In the genomic region with DNA sequence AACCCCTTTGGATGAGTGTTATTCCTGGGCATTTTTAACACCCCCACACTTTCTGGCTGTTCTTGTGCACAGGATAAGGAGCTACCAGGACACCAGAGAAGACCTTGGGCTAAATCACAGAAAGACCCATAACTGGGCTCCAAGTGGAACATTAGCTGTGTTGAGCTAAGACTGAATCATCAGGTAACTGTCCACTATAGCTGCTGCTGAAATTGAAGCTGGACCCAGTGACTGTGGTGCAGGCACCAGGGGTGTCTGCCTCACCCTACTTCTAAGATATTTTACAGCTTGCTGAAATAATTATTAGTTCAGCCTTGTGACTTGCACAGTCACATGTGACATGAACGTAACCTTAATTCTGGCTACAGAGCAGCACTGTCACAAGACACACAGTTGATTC, we compare ENCODE assay signal across 20 cellular contexts.
"Had no signal": no experiment of that assay in that cellular context is flagged by ENCODE, and none has a peak within 500 bp of the region (broad histone marks: within the 10 kb centered on the region; RNA-seq: fewer than 3 reads in every experiment).

No MANE protein-coding gene starts in this region.

- H3K27me3 ChIP-seq: tibial nerve, uterus had no signal

- H3K27ac Mint-ChIP-seq: activated CD4-positive, alpha-beta T cell treated with anti-CD3 and anti-CD28 coated beads, Interleukin-2, amount 10 ng/mL, durations not matched to agents 24 days and 14 days; activated CD8-positive, alpha-beta T cell treated with anti-CD3 and anti-CD28 coated beads, Interleukin-2, amount 10 ng/mL, durations not matched to agents 7 days and 5 days; activated naive CD4-positive, alpha-beta T cell treated with anti-CD3 and anti-CD28 coated beads, Interleukin-2, amount 50 U/mL, for 72 hours; naive thymus-derived CD8-positive, alpha-beta T cell; stimulated activated naive B cell treated with anti-CD40 and anti-IgM and Interleukin-4, amounts not matched to agents 10 μg/mL and 1 μg/mL and 100 μg/mL, for 72 hours had no signal

- H3K27ac ChIP-seq: coronary artery, tibial nerve, uterus had no signal

- ATAC-seq: activated CD8-positive, alpha-beta T cell treated with anti-CD3 and anti-CD28 coated beads, Interleukin-2, amount 10 ng/mL, durations not matched to agents 7 days and 5 days; activated naive CD4-positive, alpha-beta T cell treated with anti-CD3 and anti-CD28 coated beads, Interleukin-2, amount 50 U/mL, for 72 hours; mucosa of descending colon; naive thymus-derived CD8-positive, alpha-beta T cell; stimulated activated naive B cell treated with anti-CD40 and anti-IgM and Interleukin-4, amounts not matched to agents 10 μg/mL and 1 μg/mL and 100 μg/mL, for 72 hours had no signal

- H3K4me1 ChIP-seq: tibial nerve, uterus had no signal

- FAIRE-seq: islet of Langerhans, TTC549 had no signal

- H3K9me3 Mint-ChIP-seq: activated CD4-positive, alpha-beta T cell treated with anti-CD3 and anti-CD28 coated beads, Interleukin-2, amount 10 ng/mL, durations not matched to agents 24 days and 14 days; stimulated activated naive B cell treated with anti-CD40 and anti-IgM and Interleukin-4, amounts not matched to agents 10 μg/mL and 1 μg/mL and 100 μg/mL, for 72 hours had no signal

- H3K4me3 ChIP-seq: coronary artery, mucosa of descending colon, tibial nerve, uterus had no signal

- DNase-seq: activated CD4-positive, alpha-beta T cell treated with anti-CD3 and anti-CD28 coated beads, Interleukin-2, amount 10 ng/mL, durations not matched to agents 24 days and 14 days; activated CD4-positive, CD25-positive, alpha-beta regulatory T cell; activated CD8-positive, alpha-beta memory T cell treated with anti-CD3 and anti-CD28 coated beads, Interleukin-2, amount 50 U/mL, for 4 hours; activated CD8-positive, alpha-beta T cell treated with anti-CD3 and anti-CD28 coated beads, Interleukin-2, amount 10 ng/mL, durations not matched to agents 7 days and 5 days; activated effector memory CD4-positive, alpha-beta T cell treated with anti-CD3 and anti-CD28 coated beads, Interleukin-2, amount 50 U/mL, for 16 hours; activated T-cell treated with anti-CD3 and anti-CD28 coated beads, Interleukin-2, amount 50 U/mL, for 48 hours; amniotic stem cell; caudate nucleus; effector CD8-positive, alpha-beta T cell; mucosa of descending colon; naive thymus-derived CD8-positive, alpha-beta T cell; posterior cingulate gyrus; stimulated activated naive B cell treated with anti-CD40 and anti-IgM and Interleukin-4, amounts not matched to agents 10 μg/mL and 1 μg/mL and 100 μg/mL, for 72 hours; substantia nigra; uterus had no signal

- H3K36me3 ChIP-seq: tibial nerve, uterus had no signal

- H3K4me3 Mint-ChIP-seq: activated CD4-positive, alpha-beta T cell treated with anti-CD3 and anti-CD28 coated beads, Interleukin-2, amount 10 ng/mL, durations not matched to agents 24 days and 14 days; activated CD8-positive, alpha-beta T cell treated with anti-CD3 and anti-CD28 coated beads, Interleukin-2, amount 10 ng/mL, durations not matched to agents 7 days and 5 days; naive thymus-derived CD8-positive, alpha-beta T cell; stimulated activated naive B cell treated with anti-CD40 and anti-IgM and Interleukin-4, amounts not matched to agents 10 μg/mL and 1 μg/mL and 100 μg/mL, for 72 hours had no signal

- H3K4me1 Mint-ChIP-seq: activated CD4-positive, alpha-beta T cell treated with anti-CD3 and anti-CD28 coated beads, Interleukin-2, amount 10 ng/mL, durations not matched to agents 24 days and 14 days; naive thymus-derived CD8-positive, alpha-beta T cell; stimulated activated naive B cell treated with anti-CD40 and anti-IgM and Interleukin-4, amounts not matched to agents 10 μg/mL and 1 μg/mL and 100 μg/mL, for 72 hours had no signal

- H3K36me3 Mint-ChIP-seq: activated naive CD4-positive, alpha-beta T cell treated with anti-CD3 and anti-CD28 coated beads, Interleukin-2, amount 50 U/mL, for 72 hours; stimulated activated naive B cell treated with anti-CD40 and anti-IgM and Interleukin-4, amounts not matched to agents 10 μg/mL and 1 μg/mL and 100 μg/mL, for 72 hours had no signal

- H3K9me3 ChIP-seq: mucosa of descending colon, tibial nerve, uterus had no signal
